ENCODE assay signal across 14 cellular contexts in genomic region chr6:169269180-169270076, GRCh38. TPM values are rescaled to one million over a fixed set of nuclear protein-coding genes. Genes with fewer than 3 reads are reported as not detected.
A peak's percentile ranks its signal among the peaks of the same experiment; 100 is the strongest.
DNase-seq lines count a peak whose midpoint lies in the region; ATAC-seq and TF ChIP-seq lines count a peak whose summit lies in the region.
"Had no signal": no experiment of that assay in that cellular context is flagged by ENCODE, and none has a peak within 500 bp of the region (broad histone marks: within the 10 kb centered on the region; RNA-seq: fewer than 3 reads in every experiment).

No MANE protein-coding gene starts in this region.

- H3K4me3 ChIP-seq in RWPE2 (ENCODE audit: severe bottlenecking) (no peak overlapping the region), fibroblast of lung (replicated peaks in 1 of 4; ENCODE audit: control extremely low read depth in 1 of 4, insufficient read depth in 1 of 4, low read depth in 3 of 4, low read length in 4 of 4) (no peak overlapping the region), osteoblast (ENCODE audit: insufficient read depth, low read length) (no peak overlapping the region), trophoblast cell (ENCODE audit: low read depth, low read length) (no peak overlapping the region)
- H3K4me3 ChIP-seq: K562 had no signal

- no peaks in the 10 kb centered on the region for H3K9me3 ChIP-seq in RWPE2 (ENCODE audit: severe bottlenecking)
- H3K9me3 ChIP-seq in fibroblast of lung (ENCODE audit: control insufficient read depth, insufficient read depth, low read depth, low read length) = no peaks in the 10 kb centered on the region
- peaks cover 1% of the 10 kb centered on the region for H3K9me3 ChIP-seq in osteoblast (ENCODE audit: low read depth, low read length)
- H3K9me3 ChIP-seq in trophoblast cell (ENCODE audit: insufficient read depth, low read depth, low read length) = no peaks in the 10 kb centered on the region

- no peak for TF ChIP-seq CTCF in RWPE2 (IDR thresholded peaks at IDR 0.05; ENCODE audit: poor library complexity, severe bottlenecking)
- no peak for TF ChIP-seq CTCF in fibroblast of lung (conservative IDR thresholded peaks at IDR 0.05 in 1 of 2, IDR thresholded peaks at IDR 0.05 in 1 of 2; ENCODE audit: low read depth in 1 of 2, low read length in 2 of 2)
- no peak for TF ChIP-seq CTCF in osteoblast (IDR thresholded peaks at IDR 0.05; ENCODE audit: extremely low read depth, low read depth, low read length)

- H3K27ac ChIP-seq in RWPE2 (ENCODE audit: poor library complexity, severe bottlenecking) (peak overlapping the region; percentile 30), fibroblast of lung (ENCODE audit: insufficient read depth, low read length) (no peak overlapping the region), osteoblast (ENCODE audit: low read depth, low read length) (peak overlapping the region; percentile 52), trophoblast cell (ENCODE audit: low read depth, low read length) (no peak overlapping the region)

- no peak overlapping the region for H2AK5ac ChIP-seq in trophoblast cell (ENCODE audit: low read length)

- H2BK12ac ChIP-seq in trophoblast cell (ENCODE audit: low read length) = no peak overlapping the region

- H3K23ac ChIP-seq in trophoblast cell (ENCODE audit: low read length) = no peak overlapping the region

- no peak overlapping the region for H2BK120ac ChIP-seq in trophoblast cell (ENCODE audit: insufficient read depth, low read length, poor library complexity)

- H3K79me2 ChIP-seq in fibroblast of lung (ENCODE audit: control insufficient read depth, insufficient read depth, low read length) (no peaks in the 10 kb centered on the region), osteoblast (ENCODE audit: insufficient read depth, low read length) (no peaks in the 10 kb centered on the region), trophoblast cell (ENCODE audit: control insufficient read depth, insufficient read depth, low read length, poor library complexity) (no peaks in the 10 kb centered on the region)

- no peaks in the 10 kb centered on the region for H3K36me3 ChIP-seq in RWPE2 (ENCODE audit: low read depth)
- H3K36me3 ChIP-seq in fibroblast of lung (ENCODE audit: control insufficient read depth, insufficient read depth, low read length) = no peaks in the 10 kb centered on the region
- H3K36me3 ChIP-seq in osteoblast (ENCODE audit: insufficient read depth, low read length) = no peaks in the 10 kb centered on the region
- H3K36me3 ChIP-seq in trophoblast cell (ENCODE audit: control insufficient read depth in 1 of 2, insufficient read depth in 2 of 2, low read length in 2 of 2) = no peaks in the 10 kb centered on the region

- H3K79me1 ChIP-seq in trophoblast cell (ENCODE audit: low read length) = no peaks in the 10 kb centered on the region

- no peak overlapping the region for H3K14ac ChIP-seq in trophoblast cell (ENCODE audit: low read length)

- no peak overlapping the region for H3K18ac ChIP-seq in trophoblast cell (ENCODE audit: low read length)

- no peak overlapping the region for H3K9ac ChIP-seq in fibroblast of lung (ENCODE audit: insufficient read depth, low read length)
- H3K9ac ChIP-seq in trophoblast cell (ENCODE audit: low read length) = no peak overlapping the region

- H3K4ac ChIP-seq in trophoblast cell (ENCODE audit: low read depth, low read length) = no peak overlapping the region

- H4K12ac ChIP-seq in trophoblast cell (ENCODE audit: low read depth, low read length) = no peak overlapping the region

- H4K20me1 ChIP-seq in fibroblast of lung (ENCODE audit: control insufficient read depth, extremely low read depth, insufficient read depth, low read length) (no peaks in the 10 kb centered on the region), osteoblast (ENCODE audit: insufficient read depth, low read length) (no peaks in the 10 kb centered on the region)

- H2AFZ ChIP-seq in fibroblast of lung (ENCODE audit: low read length) (no peak overlapping the region), osteoblast (ENCODE audit: low read length) (no peak overlapping the region), trophoblast cell (ENCODE audit: insufficient read depth, low read length, poor library complexity) (no peak overlapping the region)

- H3K4me1 ChIP-seq in RWPE2 (ENCODE audit: insufficient read depth, poor library complexity, severe bottlenecking) = peaks cover 14% of the 10 kb centered on the region
- H3K4me1 ChIP-seq in fibroblast of lung (ENCODE audit: control insufficient read depth, extremely low read depth, insufficient read depth, low read length) = no peaks in the 10 kb centered on the region
- peaks cover 25% of the 10 kb centered on the region for H3K4me1 ChIP-seq in osteoblast (ENCODE audit: insufficient read depth, low read length)
- no peaks in the 10 kb centered on the region for H3K4me1 ChIP-seq in trophoblast cell (ENCODE audit: control insufficient read depth in 1 of 2, insufficient read depth in 2 of 2, low read length in 2 of 2)

- H3K27me3 ChIP-seq in RWPE2 (ENCODE audit: insufficient read depth, poor library complexity, severe bottlenecking) = no peaks in the 10 kb centered on the region
- H3K27me3 ChIP-seq in fibroblast of lung (ENCODE audit: control insufficient read depth, insufficient read depth, low read length) = no peaks in the 10 kb centered on the region
- H3K27me3 ChIP-seq in osteoblast (ENCODE audit: insufficient read depth, low read length) = no peaks in the 10 kb centered on the region
- no peaks in the 10 kb centered on the region for H3K27me3 ChIP-seq in trophoblast cell (ENCODE audit: insufficient read depth, low read length)

- no peak overlapping the region for H4K91ac ChIP-seq in trophoblast cell (ENCODE audit: low read depth, low read length)

- no CpG with 5 or more reads among the region's 9 CpGs for WGBS in trophoblast cell (ENCODE audit: extremely low coverage, insufficient coverage, insufficient read length)

- DNase-seq in EH (ENCODE audit: low read depth) = peak; percentile 60
- DNase-seq in RWPE2 (ENCODE audit: low spot score) = no peak
- peak; percentile 63 to 68 for DNase-seq in fibroblast of lung (ENCODE audit: low read depth in 2 of 2)
- DNase-seq in osteoblast (ENCODE audit: insufficient read length, low spot score, missing footprints) = peak; percentile 88
- no peak for DNase-seq in activated CD8-positive, alpha-beta memory T cell treated with anti-CD3 and anti-CD28 coated beads, Interleukin-2, amount 50 U/mL, for 48 hours
- DNase-seq in trophoblast cell = no peak
- no peak for DNase-seq in activated naive CD4-positive, alpha-beta T cell (lab: John Stamatoyannopoulos, UW)
- DNase-seq: CD4-positive, CD25-positive, alpha-beta regulatory T cell; stimulated activated naive CD8-positive, alpha-beta T cell treated with anti-CD3 and anti-CD28 coated beads, Interleukin-15, Interleukin-2, amounts not matched to agents 100 U/mL and 50 U/mL, for 24 hours; T-helper 2 cell had no signal

- no peak overlapping the region for H3K4me2 ChIP-seq in fibroblast of lung (ENCODE audit: extremely low read depth, insufficient read depth, low read length)
- peak overlapping the region; percentile 18 for H3K4me2 ChIP-seq in osteoblast (ENCODE audit: insufficient read depth, low read length)
- H3K4me2 ChIP-seq in trophoblast cell (ENCODE audit: low read length) = no peak overlapping the region

- no peak overlapping the region for H2BK5ac ChIP-seq in trophoblast cell (ENCODE audit: low read depth, low read length, poor library complexity)

- ATAC-seq in RWPE2 (ENCODE audit: low read depth) (peak; percentile 76), HG02763 (IDR thresholded peaks at IDR 0.05; ENCODE audit: unreplicated experiment) (no peak)
- ATAC-seq: K562; stimulated activated naive CD8-positive, alpha-beta T cell treated with anti-CD3 and anti-CD28 coated beads, Interleukin-15, Interleukin-2, amounts not matched to agents 100 U/mL and 50 U/mL, for 24 hours had no signal

- H4K8ac ChIP-seq in trophoblast cell (ENCODE audit: low read depth, low read length) = no peak overlapping the region

RNA-seq across cellular contexts. Expression of gene THBS2, which starts 15.8 kb away (rescaled TPM):
- 269 and 473 TPM in 2 replicates for total RNA-seq in fibroblast of lung
- 86.5 and 99.4 TPM in 2 replicates for polyA plus RNA-seq in fibroblast of lung
- polyA plus RNA-seq in fibroblast of lung (2012) = 82.3 and 93.6 TPM in 2 replicates
- 143 and 186 TPM in 2 replicates for polyA minus RNA-seq in fibroblast of lung (ENCODE audit: low replicate concordance)
- 1,102 and 1,498 TPM in 2 replicates for total RNA-seq in osteoblast
- polyA plus RNA-seq in trophoblast cell (2013) = 0.12 and 0.24 TPM in 2 replicates
- total RNA-seq: activated CD8-positive, alpha-beta memory T cell treated with anti-CD3 and anti-CD28 coated beads for 36 hours; CD4-positive, CD25-positive, alpha-beta regulatory T cell; NCI-H460 had no signal

Comparison
In these comparisons a context has a peak if more than half of its experiments do, and no peak if none do; other contexts are left out.
1. DNase-seq: peak in EH (single experiment), fibroblast of lung (2 of 2) and osteoblast (single experiment); none in RWPE2 (single experiment), activated CD8-positive, alpha-beta memory T cell treated with anti-CD3 and anti-CD28 coated beads, Interleukin-2, amount 50 U/mL, for 48 hours (single experiment), trophoblast cell (0 of 2) and activated naive CD4-positive, alpha-beta T cell (0 of 4).
2. H3K27ac ChIP-seq: peak in RWPE2 (single experiment) and osteoblast (single experiment); none in fibroblast of lung (single experiment) and trophoblast cell (single experiment).